Comparison of ENCODE assay signal across 1 cellular context in genomic region chr9:128635266-128636023, GRCh38.
A peak's percentile ranks its signal among the peaks of the same experiment; 100 is the strongest.
TF ChIP-seq lines count a peak whose summit lies in the region.

No MANE protein-coding gene starts in this region.

TF ChIP-seq in A549, 52 proteins besides CTCF, POLR2A, EP300 and RAD21 (continued from another document):
- TF ChIP-seq MAZ (IDR thresholded peaks at IDR 0.05; ENCODE audit: borderline replicate concordance, low read depth, low read length) = 0 out of 2 replicates have a peak, but pooled peaks have one; percentile 21
- TF ChIP-seq CHD2 (IDR thresholded peaks at IDR 0.05; ENCODE audit: low read length, partially characterized antibody) = no peak
- peak; percentile 69; the same call in 1 of the 2 replicates for TF ChIP-seq GATA3 (IDR thresholded peaks at IDR 0.05; ENCODE audit: borderline replicate concordance)
- TF ChIP-seq EHMT2 (IDR thresholded peaks at IDR 0.05; ENCODE audit: low read depth) = no peak
- no peak for TF ChIP-seq FOSB (CRISPR knock-in tag; IDR thresholded peaks at IDR 0.05)
- TF ChIP-seq JUN (IDR thresholded peaks at IDR 0.05) = peak; percentile 44 to 94; a peak in 4 of 5 replicates
- TF ChIP-seq ELK1 (IDR thresholded peaks at IDR 0.05; ENCODE audit: low read depth, low read length) = no peak
- TF ChIP-seq, protein P1, sequence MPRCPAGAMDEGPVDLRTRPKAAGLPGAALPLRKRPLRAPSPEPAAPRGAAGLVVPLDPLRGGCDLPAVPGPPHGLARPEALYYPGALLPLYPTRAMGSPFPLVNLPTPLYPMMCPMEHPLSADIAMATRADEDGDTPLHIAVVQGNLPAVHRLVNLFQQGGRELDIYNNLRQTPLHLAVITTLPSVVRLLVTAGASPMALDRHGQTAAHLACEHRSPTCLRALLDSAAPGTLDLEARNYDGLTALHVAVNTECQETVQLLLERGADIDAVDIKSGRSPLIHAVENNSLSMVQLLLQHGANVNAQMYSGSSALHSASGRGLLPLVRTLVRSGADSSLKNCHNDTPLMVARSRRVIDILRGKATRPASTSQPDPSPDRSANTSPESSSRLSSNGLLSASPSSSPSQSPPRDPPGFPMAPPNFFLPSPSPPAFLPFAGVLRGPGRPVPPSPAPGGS (IDR thresholded peaks at IDR 0.05) = peak; percentile 68; the same call in 1 of the 3 replicates
- TF ChIP-seq JUNB (IDR thresholded peaks at IDR 0.05) = peak; percentile 55
- peak; percentile 69; the same call in 1 of the 2 replicates for TF ChIP-seq ESRRA (IDR thresholded peaks at IDR 0.05; ENCODE audit: borderline replicate concordance, low read length)
